Comparison of ENCODE assay signal across 14 cellular contexts in genomic region chr6:159700970-159701369, GRCh38. TPM values are rescaled to one million over a fixed set of nuclear protein-coding genes. Genes with fewer than 3 reads are reported as not detected.
DNase-seq lines count a peak whose midpoint lies in the region; ATAC-seq and TF ChIP-seq lines count a peak whose summit lies in the region.
"Had no signal": no experiment of that assay in that cellular context is flagged by ENCODE, and none has a peak within 500 bp of the region (broad histone marks: within the 10 kb centered on the region; RNA-seq: fewer than 3 reads in every experiment).

No MANE protein-coding gene starts in this region.

- peaks cover 10% of the 10 kb centered on the region for H3K4me1 Mint-ChIP-seq in activated naive CD8-positive, alpha-beta T cell (ENCODE audit: low read depth)
- H3K4me1 Mint-ChIP-seq in activated naive CD8-positive, alpha-beta T cell treated with anti-CD3 and anti-CD28 coated beads for 36 hours = peaks cover 12% of the 10 kb centered on the region
- H3K4me1 Mint-ChIP-seq in brain = peaks cover 12% of the 10 kb centered on the region
- H3K4me1 Mint-ChIP-seq: immature natural killer cell had no signal

- H3K4me3 ChIP-seq in lung = no peak overlapping the region
- no peak overlapping the region for H3K4me3 ChIP-seq in upper lobe of right lung
- H3K4me3 ChIP-seq: prostate gland had no signal

- no peaks in the 10 kb centered on the region for H3K27me3 Mint-ChIP-seq in activated naive CD8-positive, alpha-beta T cell
- H3K27me3 Mint-ChIP-seq in activated naive CD8-positive, alpha-beta T cell treated with anti-CD3 and anti-CD28 coated beads for 36 hours = no peaks in the 10 kb centered on the region
- H3K27me3 Mint-ChIP-seq in brain = no peaks in the 10 kb centered on the region
- H3K27me3 Mint-ChIP-seq: effector memory CD8-positive, alpha-beta T cell had no signal

- H3K36me3 ChIP-seq in lung (ENCODE audit: control insufficient read depth in 2 of 2, insufficient read depth in 2 of 2, low read length in 2 of 2) (no peaks in the 10 kb centered on the region), upper lobe of right lung (no peaks in the 10 kb centered on the region)
- H3K36me3 ChIP-seq: prostate gland, WERI-Rb-1 had no signal

- peak overlapping the region; percentile 3 to 54 for H3K27ac ChIP-seq in lung (ENCODE audit: low read depth in 1 of 2, low read length in 1 of 2)
- H3K27ac ChIP-seq in upper lobe of right lung = peak overlapping the region; percentile 61
- H3K27ac ChIP-seq: WERI-Rb-1 had no signal

- H3K4me3 Mint-ChIP-seq in activated naive CD8-positive, alpha-beta T cell = no peak overlapping the region
- no peak overlapping the region for H3K4me3 Mint-ChIP-seq in activated naive CD8-positive, alpha-beta T cell treated with anti-CD3 and anti-CD28 coated beads for 36 hours
- peak overlapping the region in 1 of 5 experiments; percentile 3 for H3K4me3 Mint-ChIP-seq in brain
- H3K4me3 Mint-ChIP-seq: effector memory CD8-positive, alpha-beta T cell; immature natural killer cell had no signal

- no peaks in the 10 kb centered on the region for H3K36me3 Mint-ChIP-seq in activated naive CD8-positive, alpha-beta T cell
- H3K36me3 Mint-ChIP-seq in activated naive CD8-positive, alpha-beta T cell treated with anti-CD3 and anti-CD28 coated beads for 36 hours = peaks cover 4% of the 10 kb centered on the region
- peaks cover 16% of the 10 kb centered on the region for H3K36me3 Mint-ChIP-seq in brain

- H3K27me3 ChIP-seq in lung (ENCODE audit: control insufficient read depth, insufficient read depth) (no peaks in the 10 kb centered on the region), upper lobe of right lung (no peaks in the 10 kb centered on the region)

- intact Hi-C loops in upper lobe of right lung (cut with DNase I) = no loop called here

- no peaks in the 10 kb centered on the region for H3K9me3 Mint-ChIP-seq in activated naive CD8-positive, alpha-beta T cell (ENCODE audit: low read depth)
- peaks cover 5% of the 10 kb centered on the region for H3K9me3 Mint-ChIP-seq in activated naive CD8-positive, alpha-beta T cell treated with anti-CD3 and anti-CD28 coated beads for 36 hours
- peaks cover 6 to 21% (median 14%) of the 10 kb centered on the region in 5 experiments for H3K9me3 Mint-ChIP-seq in brain
- H3K9me3 Mint-ChIP-seq: effector memory CD8-positive, alpha-beta T cell had no signal

- H3K27ac Mint-ChIP-seq in activated naive CD8-positive, alpha-beta T cell = peak overlapping the region; percentile 28
- H3K27ac Mint-ChIP-seq in activated naive CD8-positive, alpha-beta T cell treated with anti-CD3 and anti-CD28 coated beads for 36 hours = no peak overlapping the region
- H3K27ac Mint-ChIP-seq in brain = peak overlapping the region in 3 of 5 experiments; percentile 12 to 90 (median 56)
- H3K27ac Mint-ChIP-seq: effector memory CD8-positive, alpha-beta T cell; immature natural killer cell had no signal

- WGBS in lung, 2 donors = 56 to 70% methylated on average over 1 of the region's 1 CpG

- peaks cover 0 to 2% of the 10 kb centered on the region in 2 donors for H3K9me3 ChIP-seq in lung (ENCODE audit: control insufficient read depth in 2 of 2, insufficient read depth in 1 of 2, low read length in 1 of 2)
- no peaks in the 10 kb centered on the region for H3K9me3 ChIP-seq in upper lobe of right lung
- H3K9me3 ChIP-seq: prostate gland had no signal

- ATAC-seq in lung (ENCODE audit: insufficient read depth, low FRiP score) (no peak), upper lobe of right lung (no peak), HG02852 (IDR thresholded peaks at IDR 0.05; ENCODE audit: unreplicated experiment) (no peak)
- ATAC-seq: effector memory CD8-positive, alpha-beta T cell had no signal

- peaks cover 4 to 7% of the 10 kb centered on the region in 2 donors for H3K4me1 ChIP-seq in lung (ENCODE audit: control insufficient read depth in 2 of 2, insufficient read depth in 2 of 2, low read length in 2 of 2)
- peaks cover 12% of the 10 kb centered on the region for H3K4me1 ChIP-seq in upper lobe of right lung
- H3K4me1 ChIP-seq: prostate gland had no signal

- no peak for TF ChIP-seq CTCF in brain (conservative IDR thresholded peaks at IDR 0.05)
- TF ChIP-seq CTCF in lung (IDR thresholded peaks at IDR 0.05; ENCODE audit: control extremely low read depth, extremely low read depth) = no peak
- no peak for TF ChIP-seq CTCF in upper lobe of right lung (IDR thresholded peaks at IDR 0.05)

- no peak for DNase-seq in activated naive CD8-positive, alpha-beta T cell treated with anti-CD3 and anti-CD28 coated beads for 36 hours
- DNase-seq in lung (ENCODE audit: low spot score) (no peak), upper lobe of right lung (no peak), NCI-H1930 (lab: John Stamatoyannopoulos, UW) (no peak), NCI-H1092 treated with DMSO at 0.1 percent for 48 hours (lab: John Stamatoyannopoulos, UW) (no peak)
- DNase-seq: activated effector memory CD4-positive, alpha-beta T cell treated with Interleukin-2 at 50 U/mL for 16 hours; effector memory CD8-positive, alpha-beta T cell; immature natural killer cell; Kasumi-1; WERI-Rb-1 had no signal

RNA-seq across cellular contexts. Expression of gene SOD2, which starts 7.9 kb away (rescaled TPM):
- total RNA-seq in activated naive CD8-positive, alpha-beta T cell treated with anti-CD3 and anti-CD28 coated beads for 36 hours = 100 to 1,000 TPM; 112 to 122 TPM
- polyA plus RNA-seq in brain (ENCODE audit: insufficient read depth, low read depth, low replicate concordance) (109 TPM), lung (1,000 to 10,000 TPM in 1 of 2 donors, 100 to 1,000 TPM in 1; 219 to 3,918 TPM)
- total RNA-seq in lung (100 to 1,000 TPM; 797 to 807 TPM), upper lobe of right lung (374 TPM)

RNA-seq across cellular contexts. Expression of gene WTAP, which starts 26.3 kb away (rescaled TPM):
- total RNA-seq in activated naive CD8-positive, alpha-beta T cell treated with anti-CD3 and anti-CD28 coated beads for 36 hours = 100 to 1,000 TPM in 1 of 2 experiments, 10 to 100 TPM in 1; 98.3 to 101 TPM
- polyA plus RNA-seq in brain (ENCODE audit: insufficient read depth, low read depth, low replicate concordance) (65.7 TPM), lung (100 to 1,000 TPM in 1 of 2 donors, 10 to 100 TPM in 1; 70.8 to 145 TPM)
- total RNA-seq in lung (100 to 1,000 TPM in 1 of 2 donors, 10 to 100 TPM in 1; 85.0 to 140 TPM), upper lobe of right lung (77.4 TPM)
